In the genomic region with DNA sequence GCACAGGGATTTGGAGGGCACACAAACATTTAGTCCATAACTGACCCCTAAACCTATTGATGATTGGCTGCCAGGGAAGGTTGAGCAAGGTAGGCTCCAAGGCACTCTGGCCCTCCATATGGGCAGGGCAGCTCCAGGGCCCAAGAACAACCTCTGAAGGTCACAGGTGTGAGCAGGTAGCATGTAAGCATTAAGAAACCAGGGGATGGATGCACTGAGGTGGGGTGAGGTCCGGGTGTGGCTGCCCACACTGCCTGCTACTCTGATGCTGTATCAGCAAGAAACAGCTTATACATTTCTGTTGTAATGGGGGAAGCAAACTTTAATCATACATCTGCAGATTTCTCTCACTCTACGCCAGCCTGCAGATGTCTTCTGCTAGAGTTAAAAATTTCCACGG, we compare ENCODE assay signal across 16 cellular contexts.
"Had no signal": no experiment of that assay in that cellular context is flagged by ENCODE, and none has a peak within 500 bp of the region (broad histone marks: within the 10 kb centered on the region; RNA-seq: fewer than 3 reads in every experiment).

No MANE protein-coding gene starts in this region.

- ATAC-seq: activated CD4-positive, alpha-beta T cell treated with anti-CD3 and anti-CD28 coated beads for 36 hours; activated naive CD4-positive, alpha-beta T cell treated with anti-CD3 and anti-CD28 coated beads, Interleukin-2, amount 50 U/mL, for 72 hours; heart right ventricle; left ventricle myocardium superior; naive thymus-derived CD8-positive, alpha-beta T cell; psoas muscle; right cardiac atrium; stimulated activated naive CD8-positive, alpha-beta T cell treated with anti-CD3 and anti-CD28 coated beads, Interleukin-15, Interleukin-2, amounts not matched to agents 100 U/mL and 50 U/mL, for 24 hours had no signal

- H3K36me3 ChIP-seq: adrenal gland, heart right ventricle, ovary, transverse colon, uterus had no signal

- DNase-seq: activated CD4-positive, alpha-beta T cell treated with anti-CD3 and anti-CD28 coated beads, Interleukin-2, amount 50 U/mL, for 48 hours; activated gamma-delta T cell treated with Interleukin-2 at 50 U/mL for 16 hours; activated T-cell treated with anti-CD3 and anti-CD28 coated beads for 4 hours; heart right ventricle; left ventricle myocardium superior; mesendoderm; naive thymus-derived CD8-positive, alpha-beta T cell; ovary; psoas muscle; right cardiac atrium; stimulated activated naive CD8-positive, alpha-beta T cell treated with anti-CD3 and anti-CD28 coated beads, Interleukin-15, Interleukin-2, amounts not matched to agents 100 U/mL and 50 U/mL, for 24 hours; transverse colon; uterus had no signal

- H3K27me3 ChIP-seq: adrenal gland, ovary, uterus had no signal

- H3K9me3 ChIP-seq: adrenal gland, ovary, transverse colon, uterus had no signal

- H3K4me3 ChIP-seq: adrenal gland, heart right ventricle, ovary, psoas muscle, transverse colon, uterus had no signal

- H3K27ac ChIP-seq: adrenal gland, heart right ventricle, ovary, psoas muscle, transverse colon, uterus had no signal

- H3K4me1 ChIP-seq: adrenal gland, heart right ventricle, psoas muscle, transverse colon, uterus had no signal
